3 cellular contexts compared by ENCODE assay signal in genomic region chrX:11976663-11977062, GRCh38.
TF ChIP-seq lines count a peak whose summit lies in the region.

No MANE protein-coding gene starts in this region.

TF ChIP-seq in HepG2, 621 proteins besides CTCF, POLR2A, EP300 and RAD21:
- TF ChIP-seq SCMH1 (CRISPR knock-in tag; IDR thresholded peaks at IDR 0.05; ENCODE audit: borderline replicate concordance) (no peak), NFE2L2 (IDR thresholded peaks at IDR 0.05; ENCODE audit: low read length) (peak; percentile 68), MAFK (conservative IDR thresholded peaks at IDR 0.05 in 1 of 2, IDR thresholded peaks at IDR 0.05 in 1 of 2; ENCODE audit: low read length in 2 of 2) (peak; percentile 2 to 43; a peak in 2 of 4 replicates), ZZZ3 (CRISPR knock-in tag; IDR thresholded peaks at IDR 0.05; ENCODE audit: borderline replicate concordance) (no peak), MAFF (IDR thresholded peaks at IDR 0.05; ENCODE audit: low read depth, low read length) (0 out of 2 replicates have a peak, but pooled peaks have one; percentile 8)
TF ChIP-seq in HepG2: peak in this region for 3.

TF ChIP-seq in IMR-90, 13 proteins besides CTCF, POLR2A, EP300 and RAD21:
- TF ChIP-seq BHLHE40 (IDR thresholded peaks at IDR 0.05; ENCODE audit: low read depth, low read length) (no peak), FOS (IDR thresholded peaks at IDR 0.05; ENCODE audit: low read depth, low read length) (no peak), MAZ (IDR thresholded peaks at IDR 0.05; ENCODE audit: borderline replicate concordance, low read depth, low read length) (no peak), NFE2L2 (IDR thresholded peaks at IDR 0.05; ENCODE audit: low read depth, low read length) (peak; percentile 92), ELK1 (IDR thresholded peaks at IDR 0.05; ENCODE audit: borderline replicate concordance, low read depth, low read length) (no peak), MXI1 (IDR thresholded peaks at IDR 0.05; ENCODE audit: borderline replicate concordance, low read depth, low read length) (no peak), USF2 (IDR thresholded peaks at IDR 0.05; ENCODE audit: low read depth, low read length) (no peak), CHD1 (IDR thresholded peaks at IDR 0.05; ENCODE audit: low read depth, low read length) (no peak), MAFK (IDR thresholded peaks at IDR 0.05; ENCODE audit: low read depth, low read length) (peak; percentile 71), CEBPB (IDR thresholded peaks at IDR 0.05; ENCODE audit: low read depth, low read length) (no peak), RFX5 (IDR thresholded peaks at IDR 0.05; ENCODE audit: low read depth, low read length) (no peak), RCOR1 (IDR thresholded peaks at IDR 0.05; ENCODE audit: insufficient replicate concordance, low read length) (no peak), SMC3 (IDR thresholded peaks at IDR 0.05; ENCODE audit: low read depth, low read length) (no peak)

TF ChIP-seq in H1, 55 proteins besides CTCF, POLR2A, EP300 and RAD21:
- TF ChIP-seq JUND (IDR thresholded peaks at IDR 0.05; ENCODE audit: low read length) (no peak), BACH1 (IDR thresholded peaks at IDR 0.05; ENCODE audit: low read length) (peak; percentile 33; the same call in 1 of the 2 replicates), MAFK (IDR thresholded peaks at IDR 0.05; ENCODE audit: low read depth, low read length) (peak; percentile 50; the same call in 1 of the 2 replicates), SIX5 (IDR thresholded peaks at IDR 0.05; ENCODE audit: low read depth, low read length) (no peak)
